ENCODE assay signal across 22 cellular contexts in genomic region chr1:233359431-233359830, GRCh38. TPM values are rescaled to one million over a fixed set of nuclear protein-coding genes. Genes with fewer than 3 reads are reported as not detected.
DNase-seq lines count a peak whose midpoint lies in the region; ATAC-seq, FAIRE-seq and TF ChIP-seq lines count a peak whose summit lies in the region.
"Had no signal": no experiment of that assay in that cellular context is flagged by ENCODE, and none has a peak within 500 bp of the region (broad histone marks: within the 10 kb centered on the region; RNA-seq: fewer than 3 reads in every experiment).

No MANE protein-coding gene starts in this region.

- peaks cover 11% of the 10 kb centered on the region for H3K4me1 Mint-ChIP-seq in mesothelial cell of epicardium

- peak overlapping the region; percentile 19 for H3K27ac Mint-ChIP-seq in mesothelial cell of epicardium
- H3K27ac Mint-ChIP-seq: activated CD8-positive, alpha-beta T cell treated with anti-CD3 and anti-CD28 coated beads for 36 hours; activated T-cell treated with anti-CD3 and anti-CD28 coated beads, Interleukin-2, amount 50 U/mL, for 24 hours had no signal

- TF ChIP-seq CTCF in mesothelial cell of epicardium (IDR thresholded peaks at IDR 0.05; ENCODE audit: unreplicated experiment), result no peak

- H3K9me3 Mint-ChIP-seq in mesothelial cell of epicardium, result no peaks in the 10 kb centered on the region
- H3K9me3 Mint-ChIP-seq: activated CD8-positive, alpha-beta T cell treated with anti-CD3 and anti-CD28 coated beads for 36 hours; activated T-cell treated with anti-CD3 and anti-CD28 coated beads, Interleukin-2, amount 50 U/mL, for 24 hours had no signal

- in situ Hi-C loops in ACHN (cut with HindIII; ENCODE audit: low pct_ligation_motif_present, low pct_unique_long_range_greater_than_20kb, low sequenced_read_pairs), result no loop called here

- peaks cover 11% of the 10 kb centered on the region for H3K36me3 Mint-ChIP-seq in mesothelial cell of epicardium

- no peak for ATAC-seq in GM21723 (IDR thresholded peaks at IDR 0.05; ENCODE audit: unreplicated experiment)
- ATAC-seq: activated CD8-positive, alpha-beta T cell treated with anti-CD3 and anti-CD28 coated beads for 36 hours; esophagus mucosa had no signal

- DNase-seq in ACHN (peak; percentile 98), HuH-7 (ENCODE audit: low spot score) (peak; percentile 46), mesothelial cell of epicardium (ENCODE audit: low spot score in 2 of 2, unreplicated experiment in 2 of 2) (no peak), NCI-H146 treated with DMSO at 0.1 percent for 48 hours (lab: John Stamatoyannopoulos, UW; ENCODE audit: unreplicated experiment) (no peak), NCI-H2107 (lab: John Stamatoyannopoulos, UW) (no peak)
- DNase-seq in stimulated activated CD4-positive, alpha-beta T cell treated with anti-CD3 and anti-CD28 coated beads, Interleukin-4, amount 100 ng/mL, for 1 hour, result no peak
- DNase-seq: activated CD8-positive, alpha-beta T cell treated with anti-CD3 and anti-CD28 coated beads for 36 hours; activated naive CD4-positive, alpha-beta T cell treated with Interleukin-2 at 50 U/mL for 16 hours; activated T-cell treated with anti-CD3 and anti-CD28 coated beads, Interleukin-2, amount 50 U/mL, for 24 hours; caudate nucleus; effector CD4-positive, alpha-beta T cell; GF-D8; GM23248; NCI-H1092 treated with DMSO at 0.1 percent for 48 hours; NCI-H2081 treated with DMSO at 0.1 percent for 48 hours; NCI-H510A; T-helper 9 cell had no signal

- H3K27me3 Mint-ChIP-seq in mesothelial cell of epicardium (ENCODE audit: low read depth), result peaks cover 4% of the 10 kb centered on the region

- H3K4me3 Mint-ChIP-seq in mesothelial cell of epicardium, result no peak overlapping the region
- H3K4me3 Mint-ChIP-seq: activated CD8-positive, alpha-beta T cell treated with anti-CD3 and anti-CD28 coated beads for 36 hours; activated T-cell treated with anti-CD3 and anti-CD28 coated beads, Interleukin-2, amount 50 U/mL, for 24 hours had no signal

- FAIRE-seq in islet of Langerhans (lab: Jason Lieb, UNC), result peak; percentile 98
- FAIRE-seq: A204.1, frontal cortex had no signal

RNA-seq across cellular contexts. Expression of gene MAP3K21, which starts 31.9 kb away (rescaled TPM):
- 6.4 to 7.2 TPM (median 6.6 TPM) in 3 replicates for total RNA-seq in mesothelial cell of epicardium
- total RNA-seq: GM23248 had no signal

Comparison
In these comparisons a context has a peak if more than half of its experiments do, and no peak if none do; other contexts are left out.
1. DNase-seq: peak in ACHN (single experiment) and HuH-7 (single experiment); none in mesothelial cell of epicardium (0 of 2), stimulated activated CD4-positive, alpha-beta T cell treated with anti-CD3 and anti-CD28 coated beads, Interleukin-4, amount 100 ng/mL, for 1 hour (single experiment), NCI-H146 treated with DMSO at 0.1 percent for 48 hours (single experiment) and NCI-H2107 (single experiment).